Comparison of ENCODE assay signal across 8 cellular contexts in genomic region chr6:7727951-7728854, GRCh38. TPM values are rescaled to one million over a fixed set of nuclear protein-coding genes. Genes with fewer than 3 reads are reported as not detected.
DNase-seq lines count a peak whose midpoint lies in the region; ATAC-seq, FAIRE-seq and TF ChIP-seq lines count a peak whose summit lies in the region.

No MANE protein-coding gene starts in this region.

- H3K27ac ChIP-seq in GM23248 (peak overlapping the region; percentile 24; the same call in 1 of the 2 replicates), esophagus squamous epithelium (peak overlapping the region in 3 of 4 donors; percentile 3 to 9 (median 8))
- no peak overlapping the region for H3K27ac ChIP-seq in naive thymus-derived CD4-positive, alpha-beta T cell (ENCODE audit: low read depth, low read length)

- no peak for FAIRE-seq in H54 (lab: Jason Lieb, UNC)

- peaks cover 11 to 23% (median 22%) of the 10 kb centered on the region in 3 donors for H3K4me1 Mint-ChIP-seq in T-cell
- H3K4me1 Mint-ChIP-seq in naive thymus-derived CD4-positive, alpha-beta T cell: peaks cover 13 to 24% (median 17%) of the 10 kb centered on the region in 7 donors

- DNase-seq in BE2C (peak; percentile 18), GM23248 (peak; percentile 69), T-cell (peak in 1 of 34 experiments; percentile 2), esophagus squamous epithelium (lab: John Stamatoyannopoulos, UW) (no peak), H54 (ENCODE audit: insufficient read length, low spot score) (no peak), medulla oblongata (ENCODE audit: extremely low spot score) (no peak), DMS153 treated with DMSO at 0.1 percent for 48 hours (lab: John Stamatoyannopoulos, UW; ENCODE audit: unreplicated experiment) (no peak)
- peak in 2 of 9 donors; percentile 12 to 28 for DNase-seq in naive thymus-derived CD4-positive, alpha-beta T cell

- H4K20me1 ChIP-seq in GM23248 (ENCODE audit: insufficient read depth): no peaks in the 10 kb centered on the region

- intact Hi-C loops in esophagus squamous epithelium (cut with DNase I): no loop called here
- intact Hi-C loops in naive thymus-derived CD4-positive, alpha-beta T cell (cut with micrococcal nuclease): loop anchor here (5.0 to 10.0 kb wide), 3 partner anchors 707 to 1723 kb away; partner anchors contain the start of genes SLC35B3 (in 2 of the 2) and NRN1 (in 1 of the 2)

- in situ Hi-C loops in GM23248 (cut with MboI): loop anchor here (10.0 kb wide), 2 partner anchors 167 to 277 kb away; no protein-coding TSS in a partner anchor

- CTCF ChIA-PET in T-cell (lab: Charles Lee): no interaction called here
- CTCF ChIA-PET in naive thymus-derived CD4-positive, alpha-beta T cell (lab: Charles Lee): interaction anchor here (0.6 kb wide), 1 partner anchor 277 kb away, joined by 6 read pairs; no protein-coding TSS in a partner anchor

- H2AFZ ChIP-seq in GM23248: peak overlapping the region; percentile 82

- no peaks in the 10 kb centered on the region for H3K36me3 Mint-ChIP-seq in T-cell
- H3K36me3 Mint-ChIP-seq in naive thymus-derived CD4-positive, alpha-beta T cell: no peaks in the 10 kb centered on the region

- no peak for ATAC-seq in T-cell (replicated peaks in 1 of 4)
- no peak for ATAC-seq in naive thymus-derived CD4-positive, alpha-beta T cell

- H3K79me2 ChIP-seq in GM23248 (ENCODE audit: insufficient read depth): peaks cover 14% of the 10 kb centered on the region; the same call in 1 of the 2 replicates

- peak overlapping the region; percentile 47 to 64 (median 54) for H3K4me3 Mint-ChIP-seq in T-cell
- H3K4me3 Mint-ChIP-seq in naive thymus-derived CD4-positive, alpha-beta T cell: peak overlapping the region; percentile 47 to 80 (median 61)

- peaks cover 60 to 76% of the 10 kb centered on the region in 2 donors for H3K27me3 Mint-ChIP-seq in T-cell
- H3K27me3 Mint-ChIP-seq in naive thymus-derived CD4-positive, alpha-beta T cell: peaks cover 64 to 83% (median 66%) of the 10 kb centered on the region in 5 donors

- H3K4me3 ChIP-seq in BE2C (ENCODE audit: low read depth, low read length) (0 out of 2 replicates have a peak overlapping the region, but pooled peaks have one; percentile 14), GM23248 (peak overlapping the region; percentile 77), esophagus squamous epithelium (peak overlapping the region; percentile 21 to 74 (median 56))
- H3K4me3 ChIP-seq in naive thymus-derived CD4-positive, alpha-beta T cell (ENCODE audit: low read length): no peak overlapping the region

- H3K9me3 ChIP-seq in BE2C: no peaks in the 10 kb centered on the region
- H3K9me3 ChIP-seq in GM23248 (ENCODE audit: low read depth): no peaks in the 10 kb centered on the region
- no peaks in the 10 kb centered on the region for H3K9me3 ChIP-seq in esophagus squamous epithelium
- H3K9me3 ChIP-seq in naive thymus-derived CD4-positive, alpha-beta T cell (ENCODE audit: control insufficient read depth in 2 of 3, low read length in 3 of 3): no peaks in the 10 kb centered on the region

- no peak for TF ChIP-seq CTCF in BE2C (IDR thresholded peaks at IDR 0.05; ENCODE audit: low read depth, low read length)
- no peak for TF ChIP-seq CTCF in esophagus squamous epithelium (IDR thresholded peaks at IDR 0.05)

- no peaks in the 10 kb centered on the region for H3K9me2 ChIP-seq in GM23248 (ENCODE audit: insufficient read depth)

- H3K27me3 ChIP-seq in BE2C (peaks cover 100% of the 10 kb centered on the region), GM23248 (replicated peaks; ENCODE audit: insufficient read depth) (no peaks in the 10 kb centered on the region), esophagus squamous epithelium (peaks cover 0 to 100% (median 11%) of the 10 kb centered on the region in 4 donors)
- H3K27me3 ChIP-seq in naive thymus-derived CD4-positive, alpha-beta T cell (ENCODE audit: control insufficient read depth in 2 of 2, insufficient read depth in 2 of 2, low read length in 2 of 2): peaks cover 13 to 21% of the 10 kb centered on the region in 2 donors

- POLR2A ChIA-PET in T-cell (lab: Charles Lee): no interaction called here
- POLR2A ChIA-PET in naive thymus-derived CD4-positive, alpha-beta T cell (lab: Charles Lee): no interaction called here

- H3F3A ChIP-seq in GM23248 (ENCODE audit: insufficient read depth): peaks cover 24% of the 10 kb centered on the region

- no peak overlapping the region for H3K27ac Mint-ChIP-seq in T-cell
- H3K27ac Mint-ChIP-seq in naive thymus-derived CD4-positive, alpha-beta T cell: peak overlapping the region in 1 of 9 donors; percentile 38

- no peaks in the 10 kb centered on the region for H3K9me3 Mint-ChIP-seq in T-cell
- H3K9me3 Mint-ChIP-seq in naive thymus-derived CD4-positive, alpha-beta T cell: no peaks in the 10 kb centered on the region

- TF ChIP-seq POLR2A in esophagus squamous epithelium (IDR thresholded peaks at IDR 0.05) (no peak), H54 (IDR thresholded peaks at IDR 0.05; ENCODE audit: low read depth, low read length) (no peak)

- 4 to 6% methylated on average over 41 to 45 of the region's 45 CpGs for WGBS in GM23248 (ENCODE audit: low coverage in 1 of 2, low lambda C conversion rate in 2 of 2, missing lambda C conversion rate in 2 of 2), 2 experiments
- 0 to 2% methylated on average over 17 to 27 of the region's 45 CpGs for WGBS in esophagus squamous epithelium, 2 donors

- H3K4me1 ChIP-seq in BE2C (peaks cover 2% of the 10 kb centered on the region; the same call in 1 of the 2 replicates), GM23248 (ENCODE audit: insufficient read depth) (peaks cover 35% of the 10 kb centered on the region), esophagus squamous epithelium (peaks cover 24 to 44% (median 30%) of the 10 kb centered on the region in 3 donors)
- peaks cover 0 to 7% of the 10 kb centered on the region in 2 donors for H3K4me1 ChIP-seq in naive thymus-derived CD4-positive, alpha-beta T cell (ENCODE audit: control insufficient read depth in 2 of 2, insufficient read depth in 2 of 2, low read length in 2 of 2)

- H3K9ac ChIP-seq in GM23248: peak overlapping the region; percentile 59

- no peaks in the 10 kb centered on the region for H3K36me3 ChIP-seq in BE2C
- no peaks in the 10 kb centered on the region for H3K36me3 ChIP-seq in GM23248 (ENCODE audit: low read depth)
- H3K36me3 ChIP-seq in esophagus squamous epithelium: no peaks in the 10 kb centered on the region
- H3K36me3 ChIP-seq in naive thymus-derived CD4-positive, alpha-beta T cell (ENCODE audit: control insufficient read depth in 2 of 3, insufficient read depth in 3 of 3, low read length in 3 of 3): no peaks in the 10 kb centered on the region

- H3K4me2 ChIP-seq in GM23248 (ENCODE audit: unreplicated experiment): peak overlapping the region; percentile 91

RNA-seq across cellular contexts. Expression of gene BMP6, which starts 2.3 kb away (rescaled TPM):
- polyA plus RNA-seq in BE2C (2012; ENCODE audit: insufficient read depth, insufficient read length, low read depth): not detected
- total RNA-seq in GM23248 (2014; rRNA removed; shearing (Covaris generic)): 4.6 and 10.3 TPM in 2 replicates
- polyA plus RNA-seq in GM23248 (2016; fragmentation: Nextera tagmentation; extraction: Ambion mirVana): 1.3 and 2.0 TPM in 2 replicates
- total RNA-seq in T-cell (under 1 TPM in 4 of 5 donors, not detected in 1; 0.09 to 0.23 (median 0.13) TPM), esophagus squamous epithelium (1 to 10 TPM in 2 of 4 donors, under 1 TPM in 2; 0.57 to 2.9 (median 1.1) TPM)
- total RNA-seq in naive thymus-derived CD4-positive, alpha-beta T cell: under 1 TPM in 2 of 5 experiments, not detected in 3; 0.37 to 0.56 TPM
- polyA plus RNA-seq in naive thymus-derived CD4-positive, alpha-beta T cell: under 1 TPM in 1 of 2 donors, not detected in 1; 0.07 TPM

Comparison
In these comparisons a context has a peak if more than half of its experiments do, and no peak if none do; other contexts are left out.
1. DNase-seq: peak in BE2C (single experiment) and GM23248 (single experiment); none in esophagus squamous epithelium (single experiment), H54 (single experiment), medulla oblongata (single experiment) and DMS153 treated with DMSO at 0.1 percent for 48 hours (single experiment).